8 cellular contexts compared by ENCODE assay signal in genomic region chr15:90870354-90871096, GRCh38. TPM values are rescaled to one million over a fixed set of nuclear protein-coding genes. Genes with fewer than 3 reads are reported as not detected.
DNase-seq lines count a peak whose midpoint lies in the region; ATAC-seq and TF ChIP-seq lines count a peak whose summit lies in the region.

No MANE protein-coding gene starts in this region.

- peaks cover 0 to 50% (median 31%) of the 10 kb centered on the region in 4 donors for H3K4me1 ChIP-seq in sigmoid colon

- no peaks in the 10 kb centered on the region for H3K9me3 Mint-ChIP-seq in activated T-cell treated with anti-CD3 and anti-CD28 coated beads, Interleukin-2, amount 50 U/mL, for 4 hours
- no peaks in the 10 kb centered on the region for H3K9me3 Mint-ChIP-seq in activated CD4-positive, alpha-beta memory T cell treated with anti-CD3 and anti-CD28 coated beads for 36 hours

- peak overlapping the region; percentile 97 for H3K27ac Mint-ChIP-seq in activated CD4-positive, alpha-beta memory T cell treated with anti-CD3 and anti-CD28 coated beads for 36 hours

- no peak for DNase-seq in activated T-cell treated with anti-CD3 and anti-CD28 coated beads, Interleukin-2, amount 50 U/mL, for 4 hours
- DNase-seq in activated T-cell treated with anti-CD3 and anti-CD28 coated beads for 4 hours (no peak), glomerular visceral epithelial cell (ENCODE audit: extremely low spot score) (peak; percentile 43), sigmoid colon (no peak), NK-92 (lab: John Stamatoyannopoulos, UW; ENCODE audit: unreplicated experiment) (no peak)
- DNase-seq in activated CD4-positive, alpha-beta memory T cell treated with anti-CD3 and anti-CD28 coated beads for 36 hours, result no peak

- H3K27me3 ChIP-seq in sigmoid colon, result no peaks in the 10 kb centered on the region

- peak overlapping the region; percentile 91 to 97 (median 95) for H3K27ac ChIP-seq in sigmoid colon

- WGBS in sigmoid colon, 2 donors, result 38 to 43% methylated on average over 16 of the region's 16 CpGs

- no peak for TF ChIP-seq CTCF in sigmoid colon (IDR thresholded peaks at IDR 0.05)

- POLR2A ChIA-PET in activated CD4-positive, alpha-beta memory T cell treated with anti-CD3 and anti-CD28 coated beads for 36 hours (lab: Charles Lee), result interaction anchor here (0.6 to 4.7 kb wide), 13 partner anchors 12 to 1136 kb away, joined by 3 to 63 read pairs (median 5); partner anchors contain the start of genes MAN2A2 and UNC45A

- H3K4me3 Mint-ChIP-seq in activated T-cell treated with anti-CD3 and anti-CD28 coated beads, Interleukin-2, amount 50 U/mL, for 4 hours, result peak overlapping the region; percentile 89
- peak overlapping the region; percentile 91 for H3K4me3 Mint-ChIP-seq in activated CD4-positive, alpha-beta memory T cell treated with anti-CD3 and anti-CD28 coated beads for 36 hours

- peak overlapping the region; percentile 64 to 99 (median 90) for H3K4me3 ChIP-seq in sigmoid colon

- intact Hi-C loops in activated CD4-positive, alpha-beta memory T cell treated with anti-CD3 and anti-CD28 coated beads for 36 hours (cut with micrococcal nuclease), result no loop called here
- intact Hi-C loops in sigmoid colon (cut with DNase I), result loop anchor here (5.0 kb wide), 1 partner anchor 153 kb away; the partner anchor contains the start of gene BLM

- no peak for ATAC-seq in activated T-cell treated with anti-CD3 and anti-CD28 coated beads, Interleukin-2, amount 50 U/mL, for 4 hours
- ATAC-seq in GM21723 (IDR thresholded peaks at IDR 0.05; ENCODE audit: unreplicated experiment) (no peak), GM18867 (IDR thresholded peaks at IDR 0.05; ENCODE audit: unreplicated experiment) (no peak)

- no peak for TF ChIP-seq POLR2A in sigmoid colon (IDR thresholded peaks at IDR 0.05)

- CTCF ChIA-PET in activated CD4-positive, alpha-beta memory T cell treated with anti-CD3 and anti-CD28 coated beads for 36 hours (lab: Charles Lee), result interaction anchor here (1.1 to 1.8 kb wide), 6 partner anchors 9 to 223 kb away, joined by 3 to 7 read pairs (median 3); no protein-coding TSS in a partner anchor

- H3K27me3 Mint-ChIP-seq in activated T-cell treated with anti-CD3 and anti-CD28 coated beads, Interleukin-2, amount 50 U/mL, for 4 hours (ENCODE audit: low read depth), result no peaks in the 10 kb centered on the region
- H3K27me3 Mint-ChIP-seq in activated CD4-positive, alpha-beta memory T cell treated with anti-CD3 and anti-CD28 coated beads for 36 hours, result no peaks in the 10 kb centered on the region

- TF ChIP-seq EP300 in sigmoid colon (IDR thresholded peaks at IDR 0.05), result no peak

- H3K4me1 Mint-ChIP-seq in activated T-cell treated with anti-CD3 and anti-CD28 coated beads, Interleukin-2, amount 50 U/mL, for 4 hours (ENCODE audit: low read depth), result peaks cover 57% of the 10 kb centered on the region
- peaks cover 61% of the 10 kb centered on the region for H3K4me1 Mint-ChIP-seq in activated CD4-positive, alpha-beta memory T cell treated with anti-CD3 and anti-CD28 coated beads for 36 hours (ENCODE audit: low read depth)

- peaks cover 0 to under 1% (median under 1%) of the 10 kb centered on the region in 4 donors for H3K36me3 ChIP-seq in sigmoid colon

- H3K9me3 ChIP-seq in sigmoid colon, result no peaks in the 10 kb centered on the region

- H3K36me3 Mint-ChIP-seq in activated T-cell treated with anti-CD3 and anti-CD28 coated beads, Interleukin-2, amount 50 U/mL, for 4 hours (ENCODE audit: insufficient read depth), result no peaks in the 10 kb centered on the region
- peaks cover 53% of the 10 kb centered on the region for H3K36me3 Mint-ChIP-seq in activated CD4-positive, alpha-beta memory T cell treated with anti-CD3 and anti-CD28 coated beads for 36 hours

RNA-seq across cellular contexts. Expression of gene FURIN, which starts 2.1 kb away (rescaled TPM):
- 100 to 1,000 TPM; 162 to 242 (median 189) TPM for total RNA-seq in activated T-cell treated with anti-CD3 and anti-CD28 coated beads, Interleukin-2, amount 50 U/mL, for 4 hours
- 100 to 1,000 TPM; 576 to 590 TPM for total RNA-seq in activated CD4-positive, alpha-beta memory T cell treated with anti-CD3 and anti-CD28 coated beads for 36 hours
- 10 to 100 TPM; 21.0 to 35.0 (median 24.3) TPM for total RNA-seq in sigmoid colon
- 10 to 100 TPM; 23.4 to 69.2 (median 30.1) TPM for polyA plus RNA-seq in sigmoid colon

RNA-seq across cellular contexts. Expression of gene FES, which starts 13.8 kb away (rescaled TPM):
- 1 to 10 TPM; 3.6 to 8.1 (median 5.8) TPM for total RNA-seq in activated T-cell treated with anti-CD3 and anti-CD28 coated beads, Interleukin-2, amount 50 U/mL, for 4 hours
- total RNA-seq in activated CD4-positive, alpha-beta memory T cell treated with anti-CD3 and anti-CD28 coated beads for 36 hours, result 10 to 100 TPM; 18.0 to 21.1 TPM
- 10 to 100 TPM; 28.0 to 35.5 (median 30.4) TPM for total RNA-seq in sigmoid colon
- 10 to 100 TPM in 1 of 3 donors, 1 to 10 TPM in 2; 4.9 to 17.6 (median 7.2) TPM for polyA plus RNA-seq in sigmoid colon

RNA-seq across cellular contexts. Expression of gene MAN2A2, which starts 32.6 kb away (rescaled TPM):
- total RNA-seq in activated T-cell treated with anti-CD3 and anti-CD28 coated beads, Interleukin-2, amount 50 U/mL, for 4 hours, result 100 to 1,000 TPM in 2 of 3 donors, 10 to 100 TPM in 1; 93.2 to 124 (median 122) TPM
- 10 to 100 TPM; 98.1 to 99.2 TPM for total RNA-seq in activated CD4-positive, alpha-beta memory T cell treated with anti-CD3 and anti-CD28 coated beads for 36 hours
- total RNA-seq in sigmoid colon, result 10 to 100 TPM; 27.2 to 57.6 (median 38.4) TPM
- 10 to 100 TPM in 1 of 3 donors, 1 to 10 TPM in 2; 3.7 to 31.0 (median 4.8) TPM for polyA plus RNA-seq in sigmoid colon

Comparison
In these comparisons a context has a peak if more than half of its experiments do, and no peak if none do; other contexts are left out.
1. RNA of gene FURIN, which starts 2.1 kb away (total RNA-seq): 576 to 590 TPM in activated CD4-positive, alpha-beta memory T cell treated with anti-CD3 and anti-CD28 coated beads for 36 hours and 162 to 242 TPM in activated T-cell treated with anti-CD3 and anti-CD28 coated beads, Interleukin-2, amount 50 U/mL, for 4 hours; 21.0 to 35.0 TPM in sigmoid colon; every median in the first group is over 4 times any median in the second.